ENCODE assay signal across 10 cellular contexts in genomic region chr19:4606921-4607678, GRCh38. TPM values are rescaled to one million over a fixed set of nuclear protein-coding genes. Genes with fewer than 3 reads are reported as not detected.
DNase-seq lines count a peak whose midpoint lies in the region; ATAC-seq and TF ChIP-seq lines count a peak whose summit lies in the region.
"Had no signal": no experiment of that assay in that cellular context is flagged by ENCODE, and none has a peak within 500 bp of the region (broad histone marks: within the 10 kb centered on the region; RNA-seq: fewer than 3 reads in every experiment).

No MANE protein-coding gene starts in this region.

- H3K36me3 ChIP-seq in HAP-1 (replicated peaks) (no peaks in the 10 kb centered on the region), trophoblast cell (ENCODE audit: control insufficient read depth in 1 of 2, insufficient read depth in 2 of 2, low read length in 2 of 2) (no peaks in the 10 kb centered on the region)
- H3K36me3 ChIP-seq: uterus had no signal

- H3K4ac ChIP-seq in trophoblast cell (ENCODE audit: low read depth, low read length) = no peak overlapping the region

- in situ Hi-C loops in HAP-1 (cut with MboI; ENCODE audit: low sequenced_read_pairs) = no loop called here

- no peak overlapping the region for H3K27ac ChIP-seq in trophoblast cell (ENCODE audit: low read depth, low read length)
- H3K27ac ChIP-seq: uterus had no signal

- no peak overlapping the region for H4K12ac ChIP-seq in trophoblast cell (ENCODE audit: low read depth, low read length)

- no peak overlapping the region for H3K4me3 ChIP-seq in HAP-1
- H3K4me3 ChIP-seq in fibroblast of the aortic adventitia (ENCODE audit: low read depth, low read length) = no peak overlapping the region
- H3K4me3 ChIP-seq in trophoblast cell (ENCODE audit: low read depth, low read length) = no peak overlapping the region
- H3K4me3 ChIP-seq: uterus had no signal

- no peak overlapping the region for H3K23ac ChIP-seq in trophoblast cell (ENCODE audit: low read length)

- H4K91ac ChIP-seq in trophoblast cell (ENCODE audit: low read depth, low read length) = no peak overlapping the region

- H2BK120ac ChIP-seq in trophoblast cell (ENCODE audit: insufficient read depth, low read length, poor library complexity) = no peak overlapping the region

- H2AFZ ChIP-seq in trophoblast cell (ENCODE audit: insufficient read depth, low read length, poor library complexity) = peak overlapping the region; percentile 26

- H3K9me3 ChIP-seq in HAP-1 (no peaks in the 10 kb centered on the region), trophoblast cell (ENCODE audit: insufficient read depth, low read depth, low read length) (peaks cover 2% of the 10 kb centered on the region)
- H3K9me3 ChIP-seq: uterus had no signal

- H3K14ac ChIP-seq in trophoblast cell (ENCODE audit: low read length) = no peak overlapping the region

- H4K8ac ChIP-seq in trophoblast cell (ENCODE audit: low read depth, low read length) = no peak overlapping the region

- no peaks in the 10 kb centered on the region for H3K79me2 ChIP-seq in trophoblast cell (ENCODE audit: control insufficient read depth, insufficient read depth, low read length, poor library complexity)

- H3K4me2 ChIP-seq in trophoblast cell (ENCODE audit: low read length) = peak overlapping the region; percentile 41

- TF ChIP-seq CTCF in fibroblast of the aortic adventitia (IDR thresholded peaks at IDR 0.05; ENCODE audit: insufficient read depth, low read length) = no peak

- peak; percentile 40 to 73 for DNase-seq in HAP-1 (ENCODE audit: low spot score in 2 of 2)
- DNase-seq in NCI-H524 (lab: John Stamatoyannopoulos, UW) = peak; percentile 89
- peak; percentile 33 for DNase-seq in fibroblast of the aortic adventitia (ENCODE audit: low read depth)
- no peak for DNase-seq in trophoblast cell
- DNase-seq in glomerular visceral epithelial cell (ENCODE audit: extremely low spot score) = no peak
- DNase-seq: PC-3 had no signal

- no peak overlapping the region for H3K18ac ChIP-seq in trophoblast cell (ENCODE audit: low read length)

- no CpG with 5 or more reads among the region's 35 CpGs for WGBS in trophoblast cell (ENCODE audit: extremely low coverage, insufficient coverage, insufficient read length)

- H2BK12ac ChIP-seq in trophoblast cell (ENCODE audit: low read length) = no peak overlapping the region

- no peak overlapping the region for H2AK5ac ChIP-seq in trophoblast cell (ENCODE audit: low read length)

- no peaks in the 10 kb centered on the region; the same call in 1 of the 2 replicates for H3K27me3 ChIP-seq in HAP-1 (ENCODE audit: low read depth)
- no peaks in the 10 kb centered on the region for H3K27me3 ChIP-seq in trophoblast cell (ENCODE audit: insufficient read depth, low read length)
- H3K27me3 ChIP-seq: uterus had no signal

- no peak for ATAC-seq in GM21737 (IDR thresholded peaks at IDR 0.05; ENCODE audit: unreplicated experiment)
- ATAC-seq in GM19023 (IDR thresholded peaks at IDR 0.05; ENCODE audit: unreplicated experiment) = no peak
- ATAC-seq in GM18867 (IDR thresholded peaks at IDR 0.05; ENCODE audit: unreplicated experiment) = no peak
- ATAC-seq: PC-3 had no signal

- no peaks in the 10 kb centered on the region for H3K79me1 ChIP-seq in trophoblast cell (ENCODE audit: low read length)

- H2BK5ac ChIP-seq in trophoblast cell (ENCODE audit: low read depth, low read length, poor library complexity) = no peak overlapping the region

- peaks cover 10% of the 10 kb centered on the region for H3K4me1 ChIP-seq in HAP-1
- no peaks in the 10 kb centered on the region for H3K4me1 ChIP-seq in trophoblast cell (ENCODE audit: control insufficient read depth in 1 of 2, insufficient read depth in 2 of 2, low read length in 2 of 2)

- no peak overlapping the region for H3K9ac ChIP-seq in trophoblast cell (ENCODE audit: low read length)

RNA-seq across cellular contexts. Expression of gene TNFAIP8L1, which starts 32.2 kb away (rescaled TPM):
- 1.1 and 2.3 TPM in 2 replicates for total RNA-seq in fibroblast of the aortic adventitia (ENCODE audit: low replicate concordance)
- 6.4 and 7.0 TPM in 2 replicates for polyA plus RNA-seq in trophoblast cell (2013)

RNA-seq across cellular contexts. Expression of gene SEMA6B, which starts 47.6 kb away (rescaled TPM):
- 0.72 and 1.7 TPM in 2 replicates for total RNA-seq in fibroblast of the aortic adventitia (ENCODE audit: low replicate concordance)
- polyA plus RNA-seq in trophoblast cell (2013) = 0.36 and 0.38 TPM in 2 replicates

Comparison
In these comparisons a context has a peak if more than half of its experiments do, and no peak if none do; other contexts are left out.
1. DNase-seq: peak in HAP-1 (2 of 2), NCI-H524 (2 of 2) and fibroblast of the aortic adventitia (single experiment); none in trophoblast cell (0 of 2) and glomerular visceral epithelial cell (single experiment).